In genomic region chr4:25810016-25810415, GRCh38 we compare ENCODE assay signal across 22 cellular contexts. TPM values are rescaled to one million over a fixed set of nuclear protein-coding genes. Genes with fewer than 3 reads are reported as not detected.
DNase-seq lines count a peak whose midpoint lies in the region; ATAC-seq and TF ChIP-seq lines count a peak whose summit lies in the region.
"Had no signal": no experiment of that assay in that cellular context is flagged by ENCODE, and none has a peak within 500 bp of the region (broad histone marks: within the 10 kb centered on the region; RNA-seq: fewer than 3 reads in every experiment).

No MANE protein-coding gene starts in this region.

- no peak overlapping the region for H3K27ac ChIP-seq in endodermal cell (ENCODE audit: low read depth, low read length)

- no peaks in the 10 kb centered on the region for H3K27me3 ChIP-seq in endodermal cell (ENCODE audit: control insufficient read depth, insufficient read depth, low read length, poor library complexity, severe bottlenecking)

- WGBS in endodermal cell (ENCODE audit: insufficient coverage in 1 of 2, insufficient read length in 1 of 2), 2 experiments: 90 to 100% methylated on average over 3 to 5 of the region's 5 CpGs

- no peaks in the 10 kb centered on the region for H3K9me3 Mint-ChIP-seq in activated naive CD8-positive, alpha-beta T cell treated with anti-CD3 and anti-CD28 coated beads, Interleukin-2, amount 10 ng/mL, durations not matched to agents 7 days and 5 days
- H3K9me3 Mint-ChIP-seq in activated naive CD8-positive, alpha-beta T cell treated with anti-CD3 and anti-CD28 coated beads for 36 hours: no peaks in the 10 kb centered on the region
- H3K9me3 Mint-ChIP-seq in endodermal cell: no peaks in the 10 kb centered on the region
- H3K9me3 Mint-ChIP-seq in naive thymus-derived CD8-positive, alpha-beta T cell: no peaks in the 10 kb centered on the region
- H3K9me3 Mint-ChIP-seq: CD4-positive, CD25-positive, alpha-beta regulatory T cell; H9 had no signal

- H3K36me3 ChIP-seq in endodermal cell (ENCODE audit: control insufficient read depth, insufficient read depth, low read length): no peaks in the 10 kb centered on the region

- no peak for ATAC-seq in activated naive CD8-positive, alpha-beta T cell treated with anti-CD3 and anti-CD28 coated beads, Interleukin-2, amount 10 ng/mL, durations not matched to agents 7 days and 5 days (ENCODE audit: low read depth)
- ATAC-seq in GM21515 (IDR thresholded peaks at IDR 0.05; ENCODE audit: unreplicated experiment) (no peak), GM18907 (IDR thresholded peaks at IDR 0.05; ENCODE audit: unreplicated experiment) (no peak)
- ATAC-seq in naive thymus-derived CD8-positive, alpha-beta T cell: no peak

- no peaks in the 10 kb centered on the region for H3K4me1 ChIP-seq in endodermal cell (ENCODE audit: control insufficient read depth, insufficient read depth, low read length)

- H3K36me3 Mint-ChIP-seq in activated naive CD8-positive, alpha-beta T cell treated with anti-CD3 and anti-CD28 coated beads, Interleukin-2, amount 10 ng/mL, durations not matched to agents 7 days and 5 days: peaks cover 13% of the 10 kb centered on the region
- peaks cover 12% of the 10 kb centered on the region for H3K36me3 Mint-ChIP-seq in activated naive CD8-positive, alpha-beta T cell treated with anti-CD3 and anti-CD28 coated beads for 36 hours
- H3K36me3 Mint-ChIP-seq in endodermal cell (ENCODE audit: low read depth): peaks cover 3% of the 10 kb centered on the region
- peaks cover 0 to 89% (median 17%) of the 10 kb centered on the region in 3 donors for H3K36me3 Mint-ChIP-seq in naive thymus-derived CD8-positive, alpha-beta T cell

- H3K9ac ChIP-seq in endodermal cell (ENCODE audit: extremely low read depth, low read length, poor library complexity, severe bottlenecking): no peak overlapping the region

- H3K4me1 Mint-ChIP-seq in activated naive CD8-positive, alpha-beta T cell treated with anti-CD3 and anti-CD28 coated beads, Interleukin-2, amount 10 ng/mL, durations not matched to agents 7 days and 5 days: no peaks in the 10 kb centered on the region
- no peaks in the 10 kb centered on the region for H3K4me1 Mint-ChIP-seq in activated naive CD8-positive, alpha-beta T cell treated with anti-CD3 and anti-CD28 coated beads for 36 hours
- peaks cover 24% of the 10 kb centered on the region for H3K4me1 Mint-ChIP-seq in endodermal cell
- H3K4me1 Mint-ChIP-seq in naive thymus-derived CD8-positive, alpha-beta T cell: peaks cover 0 to 5% (median 0%) of the 10 kb centered on the region in 4 donors
- H3K4me1 Mint-ChIP-seq: B cell had no signal

- TF ChIP-seq CTCF in endodermal cell (conservative IDR thresholded peaks at IDR 0.05): no peak

- peak overlapping the region; percentile 40 for H3K27ac Mint-ChIP-seq in activated naive CD8-positive, alpha-beta T cell treated with anti-CD3 and anti-CD28 coated beads, Interleukin-2, amount 10 ng/mL, durations not matched to agents 7 days and 5 days
- no peak overlapping the region for H3K27ac Mint-ChIP-seq in activated naive CD8-positive, alpha-beta T cell treated with anti-CD3 and anti-CD28 coated beads for 36 hours
- H3K27ac Mint-ChIP-seq in endodermal cell: no peak overlapping the region
- peak overlapping the region in 1 of 10 donors; percentile 58 for H3K27ac Mint-ChIP-seq in naive thymus-derived CD8-positive, alpha-beta T cell
- H3K27ac Mint-ChIP-seq: B cell, H9 had no signal

- H3K27me3 Mint-ChIP-seq in activated naive CD8-positive, alpha-beta T cell treated with anti-CD3 and anti-CD28 coated beads, Interleukin-2, amount 10 ng/mL, durations not matched to agents 7 days and 5 days: no peaks in the 10 kb centered on the region
- H3K27me3 Mint-ChIP-seq in activated naive CD8-positive, alpha-beta T cell treated with anti-CD3 and anti-CD28 coated beads for 36 hours: no peaks in the 10 kb centered on the region
- H3K27me3 Mint-ChIP-seq in endodermal cell (ENCODE audit: insufficient read depth): peaks cover 73% of the 10 kb centered on the region
- H3K27me3 Mint-ChIP-seq in naive thymus-derived CD8-positive, alpha-beta T cell: no peaks in the 10 kb centered on the region
- H3K27me3 Mint-ChIP-seq: B cell; CD4-positive, CD25-positive, alpha-beta regulatory T cell had no signal

- no peak overlapping the region for H3K4me3 ChIP-seq in endodermal cell (ENCODE audit: low read length)

- no peak for DNase-seq in activated naive CD8-positive, alpha-beta T cell treated with anti-CD3 and anti-CD28 coated beads, Interleukin-2, amount 10 ng/mL, durations not matched to agents 7 days and 5 days
- no peak for DNase-seq in activated naive CD8-positive, alpha-beta T cell treated with anti-CD3 and anti-CD28 coated beads for 36 hours
- peak; percentile 35 for DNase-seq in endodermal cell
- DNase-seq in myocyte (ENCODE audit: low read depth): peak; percentile 62
- no peak for DNase-seq in mesenteric fat pad (ENCODE audit: low spot score)
- no peak for DNase-seq in naive thymus-derived CD8-positive, alpha-beta T cell
- DNase-seq: 8988T; CD4-positive, CD25-positive, alpha-beta regulatory T cell; COR-L47; DMS 273 treated with DMSO at 0.1 percent for 48 hours; DND-41; GDM1; H9; KBM-7; MV-4-11; NCI-H1417; NCI-H1930; NCI-H345; NCI-H524 treated with DMSO at 0.1 percent for 48 hours had no signal

- peaks cover 3% of the 10 kb centered on the region for H3K9me3 ChIP-seq in endodermal cell (ENCODE audit: control insufficient read depth, low read length)

- H3K4me3 Mint-ChIP-seq in activated naive CD8-positive, alpha-beta T cell treated with anti-CD3 and anti-CD28 coated beads, Interleukin-2, amount 10 ng/mL, durations not matched to agents 7 days and 5 days: no peak overlapping the region
- H3K4me3 Mint-ChIP-seq in activated naive CD8-positive, alpha-beta T cell treated with anti-CD3 and anti-CD28 coated beads for 36 hours: no peak overlapping the region
- H3K4me3 Mint-ChIP-seq in endodermal cell: no peak overlapping the region
- H3K4me3 Mint-ChIP-seq in naive thymus-derived CD8-positive, alpha-beta T cell: no peak overlapping the region
- H3K4me3 Mint-ChIP-seq: B cell; CD4-positive, CD25-positive, alpha-beta regulatory T cell; H9 had no signal

- POLR2A ChIA-PET in activated naive CD8-positive, alpha-beta T cell treated with anti-CD3 and anti-CD28 coated beads, Interleukin-2, amount 10 ng/mL, durations not matched to agents 7 days and 5 days (lab: Charles Lee): no interaction called here
- POLR2A ChIA-PET in naive thymus-derived CD8-positive, alpha-beta T cell (lab: Charles Lee): no interaction called here

RNA-seq across cellular contexts. Expression of gene SEL1L3, which starts 52.8 kb away (rescaled TPM):
- 10 to 100 TPM; 62.8 to 69.7 TPM for total RNA-seq in activated naive CD8-positive, alpha-beta T cell treated with anti-CD3 and anti-CD28 coated beads, Interleukin-2, amount 10 ng/mL, durations not matched to agents 7 days and 5 days
- total RNA-seq in activated naive CD8-positive, alpha-beta T cell treated with anti-CD3 and anti-CD28 coated beads for 36 hours: 10 to 100 TPM; 25.5 to 27.1 TPM
- total RNA-seq in endodermal cell (10 to 100 TPM; 14.9 to 24.5 TPM), myocyte (6.8 and 7.9 TPM in 2 replicates), mesenteric fat pad (13.7 TPM)
- polyA plus RNA-seq in endodermal cell (2013, experiment 1 of 2): 17.4 TPM
- polyA plus RNA-seq in endodermal cell (2013, experiment 2 of 2): 15.2 TPM
- polyA plus RNA-seq in myocyte (2012): 25.7 TPM
- total RNA-seq in naive thymus-derived CD8-positive, alpha-beta T cell: 10 to 100 TPM; 52.7 to 57.2 TPM
- polyA plus RNA-seq in naive thymus-derived CD8-positive, alpha-beta T cell: 10 to 100 TPM; 19.2 to 35.1 (median 30.4) TPM

Comparison
In these comparisons a context has a peak if more than half of its experiments do, and no peak if none do; other contexts are left out.
1. DNase-seq: peak in endodermal cell (single experiment) and myocyte (single experiment); none in activated naive CD8-positive, alpha-beta T cell treated with anti-CD3 and anti-CD28 coated beads, Interleukin-2, amount 10 ng/mL, durations not matched to agents 7 days and 5 days (single experiment), activated naive CD8-positive, alpha-beta T cell treated with anti-CD3 and anti-CD28 coated beads for 36 hours (single experiment), mesenteric fat pad (single experiment) and naive thymus-derived CD8-positive, alpha-beta T cell (0 of 10).